ENCODE assay signal across 16 cellular contexts in the genomic region with DNA sequence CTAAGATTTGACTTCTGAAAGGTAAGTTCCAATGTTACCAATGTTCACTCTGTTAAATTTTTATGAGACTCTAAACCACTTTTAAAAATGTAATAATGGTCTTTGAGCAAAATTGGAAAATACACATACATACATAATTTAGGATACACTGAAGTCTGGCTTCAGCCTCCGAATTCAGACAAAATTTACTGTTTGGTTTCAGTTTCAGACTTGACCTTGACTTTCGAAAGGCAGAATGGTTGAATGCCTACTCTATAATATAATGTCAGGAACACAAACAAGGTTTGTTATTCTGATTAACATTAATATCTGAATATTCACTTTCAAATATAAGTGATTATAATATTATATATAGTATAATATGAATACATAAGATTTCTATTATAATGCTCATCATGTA.
A peak's percentile ranks its signal among the peaks of the same experiment; 100 is the strongest.
DNase-seq lines count a peak whose midpoint lies in the region; ATAC-seq and TF ChIP-seq lines count a peak whose summit lies in the region.
"Had no signal": no experiment of that assay in that cellular context is flagged by ENCODE, and none has a peak within 500 bp of the region (broad histone marks: within the 10 kb centered on the region; RNA-seq: fewer than 3 reads in every experiment).

No MANE protein-coding gene starts in this region.

- H3K79me2 ChIP-seq in KMS-11 (ENCODE audit: insufficient read depth, low read depth) (no peaks in the 10 kb centered on the region), PC-3 (ENCODE audit: low read length) (no peaks in the 10 kb centered on the region)

- no peaks in the 10 kb centered on the region for H3K9me2 ChIP-seq in PC-3 (replicated peaks; ENCODE audit: low read length)

- H3K4me3 ChIP-seq in BLaER1 (0 out of 2 replicates have a peak overlapping the region, but pooled peaks have one; percentile 11), KMS-11 (IDR thresholded peaks at IDR 0.05; ENCODE audit: insufficient read depth, low read depth, low read length) (no peak overlapping the region), PC-3 (ENCODE audit: low read length) (no peak overlapping the region)
- H3K4me3 ChIP-seq: K562 had no signal

- H3K27ac ChIP-seq in BLaER1 (peak overlapping the region; percentile 23; the same call in 1 of the 2 replicates), KMS-11 (no peak overlapping the region), PC-3 (ENCODE audit: low read length) (no peak overlapping the region)

- intact Hi-C loops in PC-3 (cut with micrococcal nuclease), result no loop called here

- H3K4me2 ChIP-seq in BLaER1, result peak overlapping the region; percentile 70
- H3K4me2 ChIP-seq in KMS-11, result peak overlapping the region; percentile 56
- peak overlapping the region; percentile 33; the same call in 1 of the 2 replicates for H3K4me2 ChIP-seq in PC-3 (ENCODE audit: low read length)

- CTCF ChIA-PET in PC-3 (lab: Charles Lee), result no interaction called here

- H3K27me3 ChIP-seq in BLaER1, result no peaks in the 10 kb centered on the region
- no peaks in the 10 kb centered on the region for H3K27me3 ChIP-seq in KMS-11 (ENCODE audit: insufficient read depth, low read depth)
- peaks cover 43% of the 10 kb centered on the region for H3K27me3 ChIP-seq in PC-3 (ENCODE audit: low read length)

- no peaks in the 10 kb centered on the region for H3K36me3 Mint-ChIP-seq in immature natural killer cell

- H3K4me1 Mint-ChIP-seq in immature natural killer cell, result peaks cover 52 to 66% of the 10 kb centered on the region in 2 donors

- H4K20me1 ChIP-seq in BLaER1 (no peaks in the 10 kb centered on the region), KMS-11 (ENCODE audit: insufficient read depth) (no peaks in the 10 kb centered on the region), PC-3 (ENCODE audit: low read length) (no peaks in the 10 kb centered on the region)

- H3K4me3 Mint-ChIP-seq in immature natural killer cell, result peak overlapping the region; percentile 53 to 74 (median 70)

- TF ChIP-seq POLR2A in GM18505 (IDR thresholded peaks at IDR 0.05; ENCODE audit: borderline replicate concordance, extremely low read depth, insufficient read depth, insufficient read length), result no peak

- H3K36me3 ChIP-seq in BLaER1 (no peaks in the 10 kb centered on the region), KMS-11 (ENCODE audit: insufficient read depth) (no peaks in the 10 kb centered on the region), PC-3 (ENCODE audit: low read depth, low read length) (no peaks in the 10 kb centered on the region)

- no peaks in the 10 kb centered on the region for H3K9me3 Mint-ChIP-seq in immature natural killer cell

- peaks cover 0 to 3% (median 0%) of the 10 kb centered on the region in 3 donors for H3K27me3 Mint-ChIP-seq in immature natural killer cell (ENCODE audit: low read depth in 3 of 3)

- DNase-seq in PC-3 (no peak), immature natural killer cell (peak in 2 of 3 donors; percentile 22 to 34), ureter (ENCODE audit: low spot score) (no peak), hippocampal formation (lab: John Stamatoyannopoulos, UW) (no peak)
- DNase-seq: COR-L47, EL, NCI-H1048, NCI-H146, NCI-H2081 treated with DMSO at 0.1 percent for 48 hours, NCI-H2227 treated with DMSO at 0.1 percent for 48 hours, NCI-H524 had no signal

- no peak overlapping the region; the same call in 1 of the 2 replicates for H3K9ac ChIP-seq in BLaER1
- H3K9ac ChIP-seq in KMS-11, result no peak overlapping the region
- H3K9ac ChIP-seq in PC-3 (ENCODE audit: low read length), result no peak overlapping the region

- H3F3A ChIP-seq in PC-3 (ENCODE audit: low read length, unreplicated experiment), result no peaks in the 10 kb centered on the region

- H3K4me1 ChIP-seq in BLaER1 (peaks cover 56% of the 10 kb centered on the region), KMS-11 (ENCODE audit: low read depth, poor library complexity, severe bottlenecking) (peaks cover 80% of the 10 kb centered on the region), PC-3 (ENCODE audit: insufficient read depth, low read length) (no peaks in the 10 kb centered on the region)

- H3K9me3 ChIP-seq in BLaER1 (no peaks in the 10 kb centered on the region), PC-3 (ENCODE audit: low read length) (no peaks in the 10 kb centered on the region)

- H3K27ac Mint-ChIP-seq in immature natural killer cell, result peak overlapping the region in 4 of 6 donors; percentile 64 to 88 (median 77)

- no peak overlapping the region for H2AFZ ChIP-seq in KMS-11 (ENCODE audit: low read depth)
- H2AFZ ChIP-seq in PC-3 (ENCODE audit: low read length), result no peak overlapping the region

- TF ChIP-seq CTCF in KMS-11 (conservative IDR thresholded peaks at IDR 0.05; ENCODE audit: low read depth, low read length), result no peak
- TF ChIP-seq CTCF in PC-3 (conservative IDR thresholded peaks at IDR 0.05; ENCODE audit: low read depth, low read length), result no peak

- BruUV-seq in PC-3 (replicated peaks; lab: Mats Ljungman, UMichigan), result no TSS peak

- POLR2A ChIA-PET in PC-3 (lab: Charles Lee; ENCODE audit: unreplicated experiment), result no interaction called here

- ATAC-seq in PC-3 (no peak), GM18505 (IDR thresholded peaks at IDR 0.05; ENCODE audit: unreplicated experiment) (no peak), HG03025 (IDR thresholded peaks at IDR 0.05; ENCODE audit: low FRiP score, unreplicated experiment) (no peak)
- ATAC-seq: K562 had no signal

Comparison
In these comparisons a context has a peak if more than half of its experiments do, and no peak if none do; other contexts are left out.
1. DNase-seq: peak in immature natural killer cell (2 of 3); none in PC-3 (single experiment), ureter (single experiment) and hippocampal formation (0 of 2).
2. Peak in every context shown above with its lines, with median percentiles within 50 percentile points of each other: H3K4me2 ChIP-seq.